Comparison of ENCODE assay signal across 9 cellular contexts in the genomic region with DNA sequence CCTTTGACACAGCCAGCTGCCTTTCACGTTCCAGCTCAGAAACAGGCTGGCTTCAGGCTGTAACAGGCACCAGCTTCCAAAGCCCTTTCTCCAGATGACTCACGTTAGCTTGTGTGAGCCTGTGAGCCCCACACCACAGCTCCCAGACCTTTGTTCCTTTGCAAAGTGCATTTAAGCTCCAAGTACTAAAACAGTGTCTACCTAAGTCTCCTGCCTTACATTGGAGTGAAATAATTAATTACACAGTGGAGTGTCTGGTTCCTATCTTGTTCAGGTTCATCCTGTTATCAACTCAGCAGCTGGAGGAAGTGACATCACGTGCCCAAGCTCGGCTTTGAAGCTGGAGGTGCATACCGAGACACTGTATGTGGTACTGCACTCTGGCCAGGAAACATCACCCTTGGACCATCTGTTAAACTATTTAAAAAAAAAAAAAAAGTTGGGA.
DNase-seq lines count a peak whose midpoint lies in the region; ATAC-seq and TF ChIP-seq lines count a peak whose summit lies in the region.
"Had no signal": no experiment of that assay in that cellular context is flagged by ENCODE, and none has a peak within 500 bp of the region (broad histone marks: within the 10 kb centered on the region; RNA-seq: fewer than 3 reads in every experiment).

No MANE protein-coding gene starts in this region.

- H3K27ac ChIP-seq in DND-41 (ENCODE audit: low read length) = no peak overlapping the region
- H3K27ac ChIP-seq: HL-60 had no signal

- peaks cover 22% of the 10 kb centered on the region for H4K20me1 ChIP-seq in DND-41 (ENCODE audit: insufficient read depth, low read length)

- DNase-seq in DND-41 = peak; percentile 38
- DNase-seq in HS-5 (ENCODE audit: low read depth) = peak; percentile 3
- DNase-seq in activated CD4-positive, alpha-beta T cell treated with anti-CD3 and anti-CD28 coated beads, Interleukin-2, amount 50 U/mL, for 1 hour = peak; percentile 68
- DNase-seq in effector CD4-positive, alpha-beta T cell = peak; percentile 67
- DNase-seq in mucosa of descending colon = peak; percentile 37 to 85 (median 62)
- DNase-seq in stimulated activated CD8-positive, alpha-beta memory T cell treated with anti-CD3 and anti-CD28 coated beads, Interleukin-7, amount 100 ng/mL, for 4 hours (ENCODE audit: low read depth in 2 of 2) = peak; percentile 40 to 48
- no peak for DNase-seq in LoVo (ENCODE audit: low spot score)
- DNase-seq in NCI-H510A (lab: John Stamatoyannopoulos, UW) = no peak

- ATAC-seq in DND-41 (ENCODE audit: insufficient read depth, low read depth) = no peak
- peak; percentile 64 for ATAC-seq in mucosa of descending colon

- TF ChIP-seq CTCF in DND-41 (IDR thresholded peaks at IDR 0.05; ENCODE audit: borderline replicate concordance, extremely low read depth, low read length, poor library complexity, severe bottlenecking) (no peak), mucosa of descending colon (IDR thresholded peaks at IDR 0.05) (no peak)

- H3K4me1 ChIP-seq in DND-41 (ENCODE audit: insufficient read depth, low read length) (peaks cover 20% of the 10 kb centered on the region), mucosa of descending colon (ENCODE audit: low read depth) (no peaks in the 10 kb centered on the region)

- H3K9me3 ChIP-seq in DND-41 (ENCODE audit: insufficient read depth, low read length, severe bottlenecking) (no peaks in the 10 kb centered on the region), mucosa of descending colon (no peaks in the 10 kb centered on the region)

- intact Hi-C loops in mucosa of descending colon (cut with DNase I, micrococcal nuclease) = no loop called here

- H3K4me3 ChIP-seq in DND-41 (ENCODE audit: low read depth in 1 of 2, low read length in 2 of 2) (no peak overlapping the region), mucosa of descending colon (no peak overlapping the region)

- H3K4me2 ChIP-seq in DND-41 (ENCODE audit: insufficient read depth, low read length) = no peak overlapping the region

- no peak overlapping the region for H3K9ac ChIP-seq in DND-41 (ENCODE audit: low read depth, low read length)

- H3K27me3 ChIP-seq in DND-41 (ENCODE audit: insufficient read depth, low read length, poor library complexity) = peaks cover 34% of the 10 kb centered on the region

- H3K79me2 ChIP-seq in DND-41 (ENCODE audit: insufficient read depth, low read length) = no peaks in the 10 kb centered on the region

- H3K36me3 ChIP-seq in DND-41 (ENCODE audit: insufficient read depth, low read length) (no peaks in the 10 kb centered on the region), mucosa of descending colon (ENCODE audit: low read depth) (no peaks in the 10 kb centered on the region)

- H2AFZ ChIP-seq in DND-41 (ENCODE audit: low read depth, low read length) = no peak overlapping the region

Comparison
In these comparisons a context has a peak if more than half of its experiments do, and no peak if none do; other contexts are left out.
1. DNase-seq: peak in DND-41 (single experiment), HS-5 (single experiment), activated CD4-positive, alpha-beta T cell treated with anti-CD3 and anti-CD28 coated beads, Interleukin-2, amount 50 U/mL, for 1 hour (single experiment), effector CD4-positive, alpha-beta T cell (single experiment), mucosa of descending colon (3 of 3) and stimulated activated CD8-positive, alpha-beta memory T cell treated with anti-CD3 and anti-CD28 coated beads, Interleukin-7, amount 100 ng/mL, for 4 hours (2 of 2); none in LoVo (single experiment) and NCI-H510A (single experiment).